In the genomic region with DNA sequence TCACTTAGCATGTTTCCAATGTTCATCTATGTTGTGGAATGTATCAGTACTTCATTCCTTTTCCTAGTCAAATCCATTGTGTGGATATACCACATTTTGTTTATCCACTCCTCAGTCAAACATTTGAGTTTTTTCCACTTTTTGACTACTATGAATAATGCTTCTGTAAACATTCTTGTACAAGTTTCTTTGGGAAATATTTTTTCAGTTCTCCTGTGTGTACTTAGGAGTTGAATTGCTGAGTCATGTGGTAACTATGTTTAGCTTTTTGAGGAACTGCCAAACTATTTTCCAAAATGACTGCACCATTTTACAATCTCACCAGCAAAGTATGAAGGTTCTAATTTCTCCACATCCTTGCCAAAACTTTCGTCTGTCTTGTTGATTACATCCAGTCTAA, we compare ENCODE assay signal across 10 cellular contexts.
DNase-seq lines count a peak whose midpoint lies in the region; ATAC-seq and TF ChIP-seq lines count a peak whose summit lies in the region.
"Had no signal": no experiment of that assay in that cellular context is flagged by ENCODE, and none has a peak within 500 bp of the region (broad histone marks: within the 10 kb centered on the region; RNA-seq: fewer than 3 reads in every experiment).

No MANE protein-coding gene starts in this region.

- peaks cover 17% of the 10 kb centered on the region for H3K9me3 Mint-ChIP-seq in WTC11
- H3K9me3 Mint-ChIP-seq in glutamatergic neuron (ENCODE audit: unreplicated experiment) = no peaks in the 10 kb centered on the region
- H3K9me3 Mint-ChIP-seq in activated CD4-positive, alpha-beta T cell treated with anti-CD3 and anti-CD28 coated beads, Interleukin-2, amount 10 ng/mL, durations not matched to agents 7 days and 5 days = no peaks in the 10 kb centered on the region
- H3K9me3 Mint-ChIP-seq: T-helper 1 cell treated with Interleukin-12 subunit alpha and Interleukin-12 subunit beta and Interleukin-4 antibody, amounts not matched to agents 30 μg/mL and 1 μg/mL, for 36 hours had no signal

- H3K27ac ChIP-seq in SK-N-MC (peak overlapping the region; percentile 89), psoas muscle (peak overlapping the region; percentile 59)

- no peak for TF ChIP-seq CTCF in psoas muscle (IDR thresholded peaks at IDR 0.05)
- no peak for TF ChIP-seq CTCF in WTC11 (IDR thresholded peaks at IDR 0.05)
- no peak for TF ChIP-seq CTCF in glutamatergic neuron (IDR thresholded peaks at IDR 0.05; ENCODE audit: partially characterized antibody, unreplicated experiment)

- ATAC-seq in psoas muscle (peak; percentile 58 to 73 (median 70)), WTC11 (no peak), HG02759 (IDR thresholded peaks at IDR 0.05; ENCODE audit: unreplicated experiment) (no peak)
- ATAC-seq: GM12878 had no signal

- DNase-seq in EH (ENCODE audit: low read depth) (peak; percentile 98), SK-N-MC (ENCODE audit: low read depth, low spot score) (no peak), fibroblast of the conjunctiva (ENCODE audit: low read depth) (peak; percentile 86), psoas muscle (no peak), WTC11 (ENCODE audit: low spot score) (no peak), glutamatergic neuron (no peak)
- no peak for DNase-seq in activated CD4-positive, alpha-beta T cell treated with anti-CD3 and anti-CD28 coated beads, Interleukin-2, amount 10 ng/mL, durations not matched to agents 7 days and 5 days

- H3K27me3 Mint-ChIP-seq in WTC11 (ENCODE audit: low read depth) (no peaks in the 10 kb centered on the region), glutamatergic neuron (ENCODE audit: unreplicated experiment) (peaks cover 1% of the 10 kb centered on the region)
- peaks cover 2% of the 10 kb centered on the region for H3K27me3 Mint-ChIP-seq in activated CD4-positive, alpha-beta T cell treated with anti-CD3 and anti-CD28 coated beads, Interleukin-2, amount 10 ng/mL, durations not matched to agents 7 days and 5 days

- POLR2A ChIA-PET in WTC11 (lab: Charles Lee) = no interaction called here
- POLR2A ChIA-PET in activated CD4-positive, alpha-beta T cell treated with anti-CD3 and anti-CD28 coated beads, Interleukin-2, amount 10 ng/mL, durations not matched to agents 7 days and 5 days (lab: Charles Lee) = no interaction called here

- no peaks in the 10 kb centered on the region for H3K27me3 ChIP-seq in psoas muscle (ENCODE audit: insufficient read depth in 3 of 3, low read length in 2 of 3)

- H3K36me3 ChIP-seq in SK-N-MC (ENCODE audit: insufficient read depth, low read length) (no peaks in the 10 kb centered on the region), psoas muscle (ENCODE audit: insufficient read depth in 1 of 2, low read depth in 1 of 2) (no peaks in the 10 kb centered on the region)

- intact Hi-C loops in psoas muscle (cut with DNase I) = loop anchor here in 1 of 2 donors (10.0 kb wide), 1 partner anchor 220 kb away; a partner anchor contains a TSS

- H3K4me3 ChIP-seq in SK-N-MC = no peak overlapping the region; the same call in 1 of the 2 replicates
- H3K4me3 ChIP-seq in psoas muscle = no peak overlapping the region
- H3K4me3 ChIP-seq: GM12878 had no signal

- H3K9me3 ChIP-seq in SK-N-MC (ENCODE audit: low read depth, low read length) (no peaks in the 10 kb centered on the region), psoas muscle (no peaks in the 10 kb centered on the region)

- H3K4me1 Mint-ChIP-seq in WTC11 = peaks cover 11% of the 10 kb centered on the region
- no peaks in the 10 kb centered on the region for H3K4me1 Mint-ChIP-seq in glutamatergic neuron (ENCODE audit: low read depth, unreplicated experiment)
- H3K4me1 Mint-ChIP-seq in activated CD4-positive, alpha-beta T cell treated with anti-CD3 and anti-CD28 coated beads, Interleukin-2, amount 10 ng/mL, durations not matched to agents 7 days and 5 days = no peaks in the 10 kb centered on the region

- CTCF ChIA-PET in WTC11 (lab: Charles Lee) = interaction anchor here (1.9 kb wide), 1 partner anchor 9 kb away, joined by 5 read pairs; no protein-coding TSS in a partner anchor
- CTCF ChIA-PET in activated CD4-positive, alpha-beta T cell treated with anti-CD3 and anti-CD28 coated beads, Interleukin-2, amount 10 ng/mL, durations not matched to agents 7 days and 5 days (lab: Charles Lee) = no interaction called here

- H3K4me3 Mint-ChIP-seq in WTC11 = no peak overlapping the region
- no peak overlapping the region for H3K4me3 Mint-ChIP-seq in glutamatergic neuron (ENCODE audit: unreplicated experiment)
- no peak overlapping the region for H3K4me3 Mint-ChIP-seq in activated CD4-positive, alpha-beta T cell treated with anti-CD3 and anti-CD28 coated beads, Interleukin-2, amount 10 ng/mL, durations not matched to agents 7 days and 5 days
- H3K4me3 Mint-ChIP-seq: T-helper 1 cell treated with Interleukin-12 subunit alpha and Interleukin-12 subunit beta and Interleukin-4 antibody, amounts not matched to agents 30 μg/mL and 1 μg/mL, for 36 hours had no signal

- peaks cover 18% of the 10 kb centered on the region for H3K4me1 ChIP-seq in psoas muscle

- H3K27ac Mint-ChIP-seq in WTC11 (no peak overlapping the region), glutamatergic neuron (ENCODE audit: unreplicated experiment) (no peak overlapping the region)
- H3K27ac Mint-ChIP-seq in activated CD4-positive, alpha-beta T cell treated with anti-CD3 and anti-CD28 coated beads, Interleukin-2, amount 10 ng/mL, durations not matched to agents 7 days and 5 days = no peak overlapping the region
- H3K27ac Mint-ChIP-seq: T-helper 1 cell treated with Interleukin-12 subunit alpha and Interleukin-12 subunit beta and Interleukin-4 antibody, amounts not matched to agents 30 μg/mL and 1 μg/mL, for 36 hours had no signal

- 0 to 3% (median 0%) methylated on average over 1 of the region's 1 CpG for WGBS in psoas muscle, 3 donors

- H3K9ac ChIP-seq in SK-N-MC (ENCODE audit: insufficient read length) = no peak overlapping the region

- H3K36me3 Mint-ChIP-seq in WTC11 (no peaks in the 10 kb centered on the region), glutamatergic neuron (ENCODE audit: unreplicated experiment) (no peaks in the 10 kb centered on the region)
- H3K36me3 Mint-ChIP-seq in activated CD4-positive, alpha-beta T cell treated with anti-CD3 and anti-CD28 coated beads, Interleukin-2, amount 10 ng/mL, durations not matched to agents 7 days and 5 days (ENCODE audit: low read depth) = no peaks in the 10 kb centered on the region

TF ChIP-seq in WTC11, 78 proteins besides CTCF, POLR2A, EP300 and RAD21:
- TF ChIP-seq, protein P1, sequence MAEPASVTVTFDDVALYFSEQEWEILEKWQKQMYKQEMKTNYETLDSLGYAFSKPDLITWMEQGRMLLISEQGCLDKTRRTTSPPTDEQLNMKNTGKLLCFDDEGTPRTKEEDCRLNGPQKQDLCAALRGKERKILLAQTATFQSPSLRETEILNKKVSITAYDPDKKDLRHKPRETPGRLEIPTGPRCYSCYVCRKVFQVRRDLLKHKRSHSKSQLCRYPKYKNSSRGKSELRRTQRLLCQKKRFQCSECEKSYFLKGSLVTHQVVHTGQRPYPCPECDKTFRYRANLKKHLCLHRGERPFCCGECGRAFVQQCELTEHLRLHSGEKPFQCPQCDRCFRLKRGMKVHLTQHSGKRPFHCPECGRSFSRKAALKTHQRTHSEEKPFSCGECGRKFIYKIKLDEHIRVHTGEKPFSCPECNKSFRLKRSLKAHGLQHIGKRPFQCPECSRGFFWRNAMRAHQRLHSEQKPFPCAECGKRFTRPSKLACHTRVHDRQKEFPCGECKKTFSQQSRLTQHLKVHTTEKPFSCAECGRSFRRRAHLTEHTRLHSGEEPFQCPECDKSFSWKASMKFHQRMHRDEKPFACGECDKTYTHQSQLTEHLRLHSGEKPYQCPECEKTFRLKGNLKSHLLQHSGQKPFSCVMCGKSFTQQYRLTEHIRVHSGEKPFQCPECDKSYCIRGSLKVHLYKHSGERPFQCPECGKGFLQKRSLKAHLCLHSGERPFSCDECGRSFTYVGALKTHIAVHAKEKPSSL (CRISPR knock-in tag; conservative IDR thresholded peaks at IDR 0.05) = no peak
- TF ChIP-seq, protein P2, sequence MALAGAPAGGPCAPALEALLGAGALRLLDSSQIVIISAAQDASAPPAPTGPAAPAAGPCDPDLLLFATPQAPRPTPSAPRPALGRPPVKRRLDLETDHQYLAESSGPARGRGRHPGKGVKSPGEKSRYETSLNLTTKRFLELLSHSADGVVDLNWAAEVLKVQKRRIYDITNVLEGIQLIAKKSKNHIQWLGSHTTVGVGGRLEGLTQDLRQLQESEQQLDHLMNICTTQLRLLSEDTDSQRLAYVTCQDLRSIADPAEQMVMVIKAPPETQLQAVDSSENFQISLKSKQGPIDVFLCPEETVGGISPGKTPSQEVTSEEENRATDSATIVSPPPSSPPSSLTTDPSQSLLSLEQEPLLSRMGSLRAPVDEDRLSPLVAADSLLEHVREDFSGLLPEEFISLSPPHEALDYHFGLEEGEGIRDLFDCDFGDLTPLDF (CRISPR knock-in tag; IDR thresholded peaks at IDR 0.05) = no peak
- TF ChIP-seq, protein P3, sequence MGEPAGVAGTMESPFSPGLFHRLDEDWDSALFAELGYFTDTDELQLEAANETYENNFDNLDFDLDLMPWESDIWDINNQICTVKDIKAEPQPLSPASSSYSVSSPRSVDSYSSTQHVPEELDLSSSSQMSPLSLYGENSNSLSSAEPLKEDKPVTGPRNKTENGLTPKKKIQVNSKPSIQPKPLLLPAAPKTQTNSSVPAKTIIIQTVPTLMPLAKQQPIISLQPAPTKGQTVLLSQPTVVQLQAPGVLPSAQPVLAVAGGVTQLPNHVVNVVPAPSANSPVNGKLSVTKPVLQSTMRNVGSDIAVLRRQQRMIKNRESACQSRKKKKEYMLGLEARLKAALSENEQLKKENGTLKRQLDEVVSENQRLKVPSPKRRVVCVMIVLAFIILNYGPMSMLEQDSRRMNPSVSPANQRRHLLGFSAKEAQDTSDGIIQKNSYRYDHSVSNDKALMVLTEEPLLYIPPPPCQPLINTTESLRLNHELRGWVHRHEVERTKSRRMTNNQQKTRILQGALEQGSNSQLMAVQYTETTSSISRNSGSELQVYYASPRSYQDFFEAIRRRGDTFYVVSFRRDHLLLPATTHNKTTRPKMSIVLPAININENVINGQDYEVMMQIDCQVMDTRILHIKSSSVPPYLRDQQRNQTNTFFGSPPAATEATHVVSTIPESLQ (CRISPR knock-in tag; IDR thresholded peaks at IDR 0.05) = no peak
- TF ChIP-seq TCF7 (CRISPR knock-in tag; IDR thresholded peaks at IDR 0.05; ENCODE audit: low read depth) (no peak), NR1H2 (CRISPR knock-in tag; IDR thresholded peaks at IDR 0.05) (no peak), NR3C1 (CRISPR knock-in tag; conservative IDR thresholded peaks at IDR 0.05; ENCODE audit: low read depth) (no peak), SOX15 (CRISPR knock-in tag; IDR thresholded peaks at IDR 0.05) (no peak), SP1 (CRISPR knock-in tag; conservative IDR thresholded peaks at IDR 0.05) (no peak), FOXP1 (CRISPR knock-in tag; IDR thresholded peaks at IDR 0.05; ENCODE audit: borderline replicate concordance) (no peak)

Comparison
In these comparisons a context has a peak if more than half of its experiments do, and no peak if none do; other contexts are left out.
1. DNase-seq: peak in EH (single experiment) and fibroblast of the conjunctiva (single experiment); none in SK-N-MC (single experiment), psoas muscle (0 of 2), WTC11 (single experiment), glutamatergic neuron (single experiment) and activated CD4-positive, alpha-beta T cell treated with anti-CD3 and anti-CD28 coated beads, Interleukin-2, amount 10 ng/mL, durations not matched to agents 7 days and 5 days (single experiment).
2. ATAC-seq: peak in psoas muscle (4 of 4); none in WTC11 (single experiment) and HG02759 (single experiment).